ENCODE assay signal across 19 cellular contexts in the genomic region with DNA sequence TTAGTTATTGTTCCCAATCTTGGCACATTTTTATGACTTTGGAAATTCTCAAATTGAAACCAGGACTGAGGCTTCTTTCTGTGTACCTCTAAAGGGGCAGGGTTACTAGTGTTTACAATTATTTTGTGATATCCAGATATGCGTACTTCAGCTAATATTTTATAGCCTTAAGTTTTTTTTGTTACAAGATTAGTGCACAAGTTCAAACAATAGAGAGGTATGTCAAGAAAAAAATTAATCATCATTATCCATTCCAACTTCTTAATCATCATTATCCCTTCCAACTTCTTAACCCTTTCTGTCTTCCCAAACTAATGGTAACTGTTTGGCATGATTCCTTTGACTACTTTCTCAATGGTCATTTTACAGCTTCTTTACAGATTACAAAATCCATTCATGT.
A peak's percentile ranks its signal among the peaks of the same experiment; 100 is the strongest.
DNase-seq lines count a peak whose midpoint lies in the region; ATAC-seq, FAIRE-seq and TF ChIP-seq lines count a peak whose summit lies in the region.
"Had no signal": no experiment of that assay in that cellular context is flagged by ENCODE, and none has a peak within 500 bp of the region (broad histone marks: within the 10 kb centered on the region; RNA-seq: fewer than 3 reads in every experiment).

No MANE protein-coding gene starts in this region.

- in situ Hi-C loops in mammary epithelial cell (cut with MboI; ENCODE audit: low sequenced_read_pairs in 2 of 2) = no loop called here

- H3K4me1 Mint-ChIP-seq in MCF 10A (ENCODE audit: insufficient read depth, unreplicated experiment) = peaks cover 13% of the 10 kb centered on the region

- no peaks in the 10 kb centered on the region for H3K36me3 Mint-ChIP-seq in MCF 10A (ENCODE audit: insufficient read depth, unreplicated experiment)

- H3K36me3 ChIP-seq in mammary epithelial cell (ENCODE audit: insufficient read depth, low read length) = no peaks in the 10 kb centered on the region
- no peaks in the 10 kb centered on the region for H3K36me3 ChIP-seq in keratinocyte (ENCODE audit: control insufficient read depth in 2 of 2, extremely low read depth in 1 of 2, insufficient read depth in 2 of 2, low read length in 2 of 2)
- H3K36me3 ChIP-seq in uterus = no peaks in the 10 kb centered on the region

- DNase-seq in mammary epithelial cell (peak; percentile 28), MCF 10A (ENCODE audit: unreplicated experiment) (no peak), epithelial cell of prostate (ENCODE audit: low read depth, low spot score) (no peak), keratinocyte (ENCODE audit: low read depth, low spot score) (no peak), uterus (no peak), HUDEP-2 (lab: John Stamatoyannopoulos, UW; ENCODE audit: unreplicated experiment in 76 of 76) (no peak), NK-92 (lab: John Stamatoyannopoulos, UW; ENCODE audit: unreplicated experiment) (no peak)
- DNase-seq: 8988T, DMS 273 treated with DMSO at 0.1 percent for 48 hours, DND-41, NCI-H1105, NCI-H1694 treated with DMSO at 0.1 percent for 48 hours, NCI-H2227 treated with DMSO at 0.1 percent for 48 hours, NCI-H510A treated with DMSO at 0.1 percent for 48 hours, NCI-H774, OCI-M1 had no signal

- intact Hi-C loops in mammary epithelial cell (cut with micrococcal nuclease) (loop anchor here (2.0 to 5.0 kb wide), 2 partner anchors 210 to 251 kb away; no protein-coding TSS in a partner anchor), MCF 10A (cut with micrococcal nuclease) (no loop called here), uterus (cut with DNase I; ENCODE audit: low total_unique reads) (no loop called here)

- BruUV-seq in mammary epithelial cell (replicated peaks; lab: Mats Ljungman, UMichigan) (no TSS peak), MCF 10A (replicated peaks; lab: Mats Ljungman, UMichigan) (no TSS peak)

- H3K79me2 ChIP-seq in mammary epithelial cell (ENCODE audit: insufficient read depth, low read length) = no peaks in the 10 kb centered on the region
- no peaks in the 10 kb centered on the region for H3K79me2 ChIP-seq in keratinocyte (ENCODE audit: control insufficient read depth, insufficient read depth, low read length)

- 8% methylated on average over 1 of the region's 1 CpG for WGBS in mammary epithelial cell (ENCODE audit: low coverage, missing lambda C conversion rate)

- H3K27me3 Mint-ChIP-seq in MCF 10A (ENCODE audit: insufficient read depth, unreplicated experiment) = no peaks in the 10 kb centered on the region
- H3K27me3 Mint-ChIP-seq: B cell had no signal

- POLR2A ChIA-PET in MCF 10A (lab: Yijun Ruan, JAX) = interaction anchor here (0.6 kb wide), 1 partner anchor 107 kb away, joined by 3 read pairs; no protein-coding TSS in a partner anchor

- dilution Hi-C loops in mammary epithelial cell (cut with HindIII; ENCODE audit: low sequenced_read_pairs) = no loop called here
- dilution Hi-C loops in keratinocyte (cut with MboI; ENCODE audit: extremely low pct_ligation_motif_present, low sequenced_read_pairs) = no loop called here

- peaks cover 29% of the 10 kb centered on the region for H3K4me1 ChIP-seq in mammary epithelial cell (ENCODE audit: insufficient read depth, low read length)
- H3K4me1 ChIP-seq in keratinocyte (ENCODE audit: control insufficient read depth, extremely low read depth, insufficient read depth, low read length) = peaks cover 37% of the 10 kb centered on the region
- H3K4me1 ChIP-seq in uterus = no peaks in the 10 kb centered on the region

- H3K9me3 ChIP-seq in mammary epithelial cell (replicated peaks; ENCODE audit: insufficient read depth, low read length) (no peaks in the 10 kb centered on the region), keratinocyte (ENCODE audit: control insufficient read depth, low read depth, low read length) (no peaks in the 10 kb centered on the region), uterus (no peaks in the 10 kb centered on the region)

- no peak overlapping the region for H3K27ac Mint-ChIP-seq in MCF 10A (ENCODE audit: low read depth, unreplicated experiment)
- H3K27ac Mint-ChIP-seq: B cell had no signal

- CTCF ChIA-PET in mammary epithelial cell (lab: Charles Lee; ENCODE audit: low non-redundant PET) (interaction anchor here (0.6 kb wide), 1 partner anchor 212 kb away, joined by 3 read pairs; no protein-coding TSS in a partner anchor), MCF 10A (lab: Yijun Ruan, JAX) (interaction anchor here (0.6 to 2.1 kb wide), 5 partner anchors 9 to 219 kb away, joined by 3 to 8 read pairs (median 3); no protein-coding TSS in a partner anchor)

- no peak for ATAC-seq in GM19397 (IDR thresholded peaks at IDR 0.05; ENCODE audit: unreplicated experiment)

- H3K27me3 ChIP-seq in mammary epithelial cell (ENCODE audit: insufficient read depth, low read length) = no peaks in the 10 kb centered on the region
- H3K27me3 ChIP-seq in keratinocyte (ENCODE audit: control insufficient read depth, extremely low read depth, insufficient read depth, low read length) = no peaks in the 10 kb centered on the region
- no peaks in the 10 kb centered on the region for H3K27me3 ChIP-seq in uterus

- peak; percentile 32 for FAIRE-seq in keratinocyte (lab: Jason Lieb, UNC)

- H4K20me1 ChIP-seq in mammary epithelial cell (ENCODE audit: insufficient read depth, low read length) (no peaks in the 10 kb centered on the region), keratinocyte (ENCODE audit: control insufficient read depth, extremely low read depth, insufficient read depth, low read length) (no peaks in the 10 kb centered on the region)

- H3K27ac ChIP-seq in mammary epithelial cell (ENCODE audit: insufficient read depth, low read depth, low read length) = peak overlapping the region; percentile 39
- H3K27ac ChIP-seq in epithelial cell of prostate = peak overlapping the region; percentile 57
- peak overlapping the region; percentile 2 for H3K27ac ChIP-seq in keratinocyte (ENCODE audit: control insufficient read depth, insufficient read depth, low read length)
- peak overlapping the region; percentile 91 to 98 for H3K27ac ChIP-seq in uterus
- H3K27ac ChIP-seq: RWPE1 had no signal

- H3K9me3 Mint-ChIP-seq in MCF 10A (ENCODE audit: unreplicated experiment) = no peaks in the 10 kb centered on the region

- no peak overlapping the region for H2AFZ ChIP-seq in mammary epithelial cell (ENCODE audit: low read depth, low read length)
- no peak overlapping the region for H2AFZ ChIP-seq in keratinocyte (ENCODE audit: control insufficient read depth, low read length)

- no peak overlapping the region for H3K9ac ChIP-seq in mammary epithelial cell (ENCODE audit: insufficient read depth, low read length)
- H3K9ac ChIP-seq in keratinocyte (ENCODE audit: control insufficient read depth, extremely low read depth, insufficient read depth, low read length) = no peak overlapping the region

- no peak overlapping the region for H3K4me3 ChIP-seq in mammary epithelial cell (replicated peaks in 1 of 3; ENCODE audit: insufficient read depth in 1 of 3, low read depth in 2 of 3, low read length in 3 of 3)
- H3K4me3 ChIP-seq in keratinocyte (ENCODE audit: control insufficient read depth in 2 of 3, extremely low read depth in 1 of 3, insufficient read depth in 2 of 3, low read depth in 1 of 3, low read length in 3 of 3) = peak overlapping the region in 1 of 3 experiments; percentile 21
- no peak overlapping the region for H3K4me3 ChIP-seq in uterus

- no peak for TF ChIP-seq POLR2A in uterus (IDR thresholded peaks at IDR 0.05)

- H3K9me1 ChIP-seq in keratinocyte (ENCODE audit: control insufficient read depth, extremely low read depth, insufficient read depth, low read length) = no peaks in the 10 kb centered on the region

- H3K4me2 ChIP-seq in mammary epithelial cell (ENCODE audit: insufficient read depth, low read depth, low read length) = peak overlapping the region; percentile 48
- H3K4me2 ChIP-seq in keratinocyte (ENCODE audit: control insufficient read depth, extremely low read depth, insufficient read depth, low read depth, low read length) = peak overlapping the region; percentile 62

- TF ChIP-seq CTCF in mammary epithelial cell (conservative IDR thresholded peaks at IDR 0.05 in 1 of 2, IDR thresholded peaks at IDR 0.05 in 1 of 2; ENCODE audit: extremely low read depth in 1 of 2, insufficient read depth in 1 of 2, low read depth in 1 of 2, low read length in 2 of 2) (no peak), MCF 10A (IDR thresholded peaks at IDR 0.05; ENCODE audit: unreplicated experiment) (no peak), keratinocyte (optimal IDR thresholded peaks at IDR 0.05 in 1 of 3, IDR thresholded peaks at IDR 0.05 in 1 of 3, conservative IDR thresholded peaks at IDR 0.05 in 1 of 3; ENCODE audit: extremely low read depth in 1 of 3, insufficient read depth in 2 of 3, low read length in 3 of 3) (no peak), uterus (IDR thresholded peaks at IDR 0.05) (no peak)

- no peak overlapping the region for H3K4me3 Mint-ChIP-seq in MCF 10A (ENCODE audit: unreplicated experiment)
- H3K4me3 Mint-ChIP-seq: B cell had no signal

Comparison
In these comparisons a context has a peak if more than half of its experiments do, and no peak if none do; other contexts are left out.
1. H3K27ac ChIP-seq: peak in every context shown above with its lines; median percentile 94 in uterus; 57 in epithelial cell of prostate; 39 in mammary epithelial cell; 2 in keratinocyte.